11 cellular contexts compared by ENCODE assay signal in the genomic region with DNA sequence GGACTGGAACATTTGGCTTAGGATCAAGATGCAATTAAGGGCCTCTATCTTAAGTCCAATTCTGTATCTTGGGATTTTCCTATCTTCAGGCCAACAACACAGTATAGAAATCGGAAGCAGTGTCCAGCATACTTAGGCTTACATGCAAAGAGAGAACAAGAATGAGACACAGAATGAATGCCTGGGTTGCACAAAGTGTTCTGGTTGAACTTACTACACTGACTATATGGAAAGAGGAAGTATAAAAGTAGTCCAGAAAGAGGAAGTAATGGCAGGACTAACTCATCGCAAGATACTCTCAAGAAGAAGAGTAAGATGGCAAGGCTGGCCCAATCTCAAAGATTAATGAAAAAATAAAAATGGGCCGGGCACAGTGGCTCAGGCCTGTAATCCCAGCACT.
DNase-seq lines count a peak whose midpoint lies in the region; ATAC-seq lines count a peak whose summit lies in the region.
"Had no signal": no experiment of that assay in that cellular context is flagged by ENCODE, and none has a peak within 500 bp of the region (broad histone marks: within the 10 kb centered on the region; RNA-seq: fewer than 3 reads in every experiment).

No MANE protein-coding gene starts in this region.

- peak; percentile 64 for ATAC-seq in GM19467 (IDR thresholded peaks at IDR 0.05; ENCODE audit: unreplicated experiment)
- ATAC-seq in HG03175 (IDR thresholded peaks at IDR 0.05; ENCODE audit: unreplicated experiment), result peak; percentile 89
- ATAC-seq in T-helper 17 cell, result peak; percentile 39
- ATAC-seq in GM19463 (IDR thresholded peaks at IDR 0.05; ENCODE audit: unreplicated experiment), result no peak

- peaks cover 3% of the 10 kb centered on the region for H3K36me3 Mint-ChIP-seq in T-helper 17 cell (ENCODE audit: low read depth)

- no peak overlapping the region for H3K4me3 Mint-ChIP-seq in T-helper 17 cell

- peak; percentile 72 for DNase-seq in CD1c-positive myeloid dendritic cell (ENCODE audit: extremely low spot score)
- no peak for DNase-seq in T-helper 17 cell
- no peak for DNase-seq in activated CD4-positive, alpha-beta T cell treated with anti-CD3 and anti-CD28 coated beads, Interleukin-2, amount 50 U/mL, for 48 hours
- DNase-seq in NCI-H146 (lab: John Stamatoyannopoulos, UW), result no peak
- no peak for DNase-seq in activated CD8-positive, alpha-beta memory T cell treated with anti-CD3 and anti-CD28 coated beads, Interleukin-2, amount 50 U/mL, for 4 hours
- DNase-seq: activated T-cell treated with anti-CD3 and anti-CD28 coated beads for 4 hours, NCI-H1417 treated with DMSO at 0.1 percent for 48 hours, SW 1271 had no signal

- H3K9me3 ChIP-seq in T-helper 17 cell (ENCODE audit: control insufficient read depth, low read length, poor library complexity, severe bottlenecking), result no peaks in the 10 kb centered on the region

- peaks cover 8% of the 10 kb centered on the region for H3K4me1 Mint-ChIP-seq in T-helper 17 cell

- no peaks in the 10 kb centered on the region for H3K27me3 Mint-ChIP-seq in T-helper 17 cell

- no peak overlapping the region for H3K27ac Mint-ChIP-seq in T-helper 17 cell
